In genomic region chr2:1750935-1751767, GRCh38 we compare ENCODE assay signal across 8 cellular contexts. TPM values are rescaled to one million over a fixed set of nuclear protein-coding genes. Genes with fewer than 3 reads are reported as not detected.
DNase-seq lines count a peak whose midpoint lies in the region; ATAC-seq and TF ChIP-seq lines count a peak whose summit lies in the region.

No MANE protein-coding gene starts in this region.

- no peak overlapping the region for H3K4me2 ChIP-seq in osteoblast (ENCODE audit: insufficient read depth, low read length)

- DNase-seq in GDM1 (lab: John Stamatoyannopoulos, UW) (peak; percentile 42), NCI-H524 treated with DMSO at 0.1 percent for 48 hours (lab: John Stamatoyannopoulos, UW) (peak; percentile 54), activated T-cell treated with anti-CD3 and anti-CD28 coated beads for 4 hours (peak; percentile 28), fibroblast of villous mesenchyme (ENCODE audit: low read depth) (peak; percentile 85), osteoblast (ENCODE audit: insufficient read length, low spot score, missing footprints) (peak; percentile 98), vagina (ENCODE audit: extremely low spot score in 2 of 2) (no peak)

- peak overlapping the region; percentile 25 for H2AFZ ChIP-seq in osteoblast (ENCODE audit: low read length)

- no peaks in the 10 kb centered on the region for H4K20me1 ChIP-seq in osteoblast (ENCODE audit: insufficient read depth, low read length)

- H3K4me1 ChIP-seq in osteoblast (ENCODE audit: insufficient read depth, low read length) (peaks cover 8% of the 10 kb centered on the region), vagina (peaks cover 6% of the 10 kb centered on the region)

- H3K36me3 ChIP-seq in osteoblast (ENCODE audit: insufficient read depth, low read length) (no peaks in the 10 kb centered on the region), vagina (no peaks in the 10 kb centered on the region)

- TF ChIP-seq CTCF in fibroblast of villous mesenchyme (IDR thresholded peaks at IDR 0.05; ENCODE audit: insufficient read depth, low read depth, low read length) (peak; percentile 96), osteoblast (IDR thresholded peaks at IDR 0.05; ENCODE audit: extremely low read depth, low read depth, low read length) (peak; percentile 92), vagina (IDR thresholded peaks at IDR 0.05) (peak; percentile 62 to 74 (median 72))

- no peaks in the 10 kb centered on the region for H3K9me3 ChIP-seq in osteoblast (ENCODE audit: low read depth, low read length)
- no peaks in the 10 kb centered on the region for H3K9me3 ChIP-seq in vagina

- intact Hi-C loops in vagina (cut with DNase I) = loop anchor here (10.0 kb wide), 1 partner anchor 64 kb away; no protein-coding TSS in a partner anchor

- H3K79me2 ChIP-seq in osteoblast (ENCODE audit: insufficient read depth, low read length) = no peaks in the 10 kb centered on the region

- peak; percentile 82 for ATAC-seq in HG03103 (IDR thresholded peaks at IDR 0.05; ENCODE audit: low read depth, unreplicated experiment)
- no peak for ATAC-seq in GM18502 (IDR thresholded peaks at IDR 0.05; ENCODE audit: poor library complexity, unreplicated experiment)

- peaks cover 39% of the 10 kb centered on the region for H3K27me3 ChIP-seq in osteoblast (ENCODE audit: insufficient read depth, low read length)
- H3K27me3 ChIP-seq in vagina = no peaks in the 10 kb centered on the region

- no peak for TF ChIP-seq POLR2A in vagina (IDR thresholded peaks at IDR 0.05)

- no peak overlapping the region for H3K27ac ChIP-seq in osteoblast (ENCODE audit: low read depth, low read length)
- no peak overlapping the region for H3K27ac ChIP-seq in vagina

- H3K4me3 ChIP-seq in fibroblast of villous mesenchyme (ENCODE audit: low read depth, low read length) = no peak overlapping the region
- H3K4me3 ChIP-seq in osteoblast (ENCODE audit: insufficient read depth, low read length) = no peak overlapping the region
- H3K4me3 ChIP-seq in vagina = no peak overlapping the region

RNA-seq across cellular contexts. Expression of gene PXDN, which starts 6.8 kb away (rescaled TPM):
- total RNA-seq in fibroblast of villous mesenchyme (296 and 372 TPM in 2 replicates), osteoblast (307 and 324 TPM in 2 replicates), vagina (33.6 TPM)

Comparison
In these comparisons a context has a peak if more than half of its experiments do, and no peak if none do; other contexts are left out.
1. DNase-seq: peak in GDM1 (single experiment), NCI-H524 treated with DMSO at 0.1 percent for 48 hours (single experiment), activated T-cell treated with anti-CD3 and anti-CD28 coated beads for 4 hours (single experiment), fibroblast of villous mesenchyme (single experiment) and osteoblast (single experiment); none in vagina (0 of 2).
2. Peak in every context shown above with its lines, with median percentiles within 50 percentile points of each other: CTCF ChIP-seq.